ENCODE assay signal across 8 cellular contexts in genomic region chr13:48595330-48596127, GRCh38. TPM values are rescaled to one million over a fixed set of nuclear protein-coding genes. Genes with fewer than 3 reads are reported as not detected.
DNase-seq lines count a peak whose midpoint lies in the region; ATAC-seq and TF ChIP-seq lines count a peak whose summit lies in the region.

No MANE protein-coding gene starts in this region.

- H3K27ac ChIP-seq in A673 (ENCODE audit: low read depth, low read length, poor library complexity, severe bottlenecking) (no peak overlapping the region), left ventricle myocardium inferior (replicated peaks) (peak overlapping the region; percentile 28)

- H3K9me3 Mint-ChIP-seq in activated naive CD8-positive, alpha-beta T cell treated with anti-CD3 and anti-CD28 coated beads, Interleukin-2, amount 50 U/mL, for 24 hours = no peaks in the 10 kb centered on the region

- intact Hi-C loops in A673 (cut with micrococcal nuclease; ENCODE audit: unreplicated experiment) = loop anchor here (1.0 to 10.0 kb wide), 2 partner anchors 139 to 174 kb away; no protein-coding TSS in a partner anchor
- intact Hi-C loops in left ventricle myocardium inferior (cut with micrococcal nuclease) = loop anchor here (5.0 kb wide), 1 partner anchor 172 kb away; no protein-coding TSS in a partner anchor

- H3K4me1 ChIP-seq in A673 (ENCODE audit: insufficient read depth, low read length, poor library complexity, severe bottlenecking) (no peaks in the 10 kb centered on the region), left ventricle myocardium inferior (peaks cover 3% of the 10 kb centered on the region)

- POLR2A ChIA-PET in A673 (lab: Charles Lee; ENCODE audit: low non-redundant PET) = no interaction called here

- CTCF ChIA-PET in A673 (lab: Charles Lee) = interaction anchor here (0.6 kb wide), 1 partner anchor 174 kb away, joined by 3 read pairs; no protein-coding TSS in a partner anchor

- no peaks in the 10 kb centered on the region for H3K36me3 Mint-ChIP-seq in activated naive CD8-positive, alpha-beta T cell treated with anti-CD3 and anti-CD28 coated beads, Interleukin-2, amount 50 U/mL, for 24 hours (ENCODE audit: low read depth)

- H3K4me3 ChIP-seq in A673 (ENCODE audit: low read depth, low read length, poor library complexity, severe bottlenecking) (no peak overlapping the region), GM12875 (ENCODE audit: low read depth, low read length) (no peak overlapping the region), left ventricle myocardium inferior (no peak overlapping the region), skeletal muscle cell (ENCODE audit: low read depth, low read length) (no peak overlapping the region)

- H3K27ac Mint-ChIP-seq in activated naive CD8-positive, alpha-beta T cell treated with anti-CD3 and anti-CD28 coated beads, Interleukin-2, amount 50 U/mL, for 24 hours = no peak overlapping the region

- BruUV-seq in A673 (replicated peaks; lab: Mats Ljungman, UMichigan) = no TSS peak

- H3K27me3 ChIP-seq in A673 (replicated peaks; ENCODE audit: insufficient read depth, low read depth, low read length, poor library complexity) (no peaks in the 10 kb centered on the region), left ventricle myocardium inferior (ENCODE audit: low read depth) (no peaks in the 10 kb centered on the region)

- H3K36me3 ChIP-seq in A673 (ENCODE audit: insufficient read depth, low read length, poor library complexity, severe bottlenecking) (no peaks in the 10 kb centered on the region), left ventricle myocardium inferior (no peaks in the 10 kb centered on the region)

- TF ChIP-seq CTCF in A673 (conservative IDR thresholded peaks at IDR 0.05; ENCODE audit: low read depth, low read length) (peak; percentile 61), GM12875 (IDR thresholded peaks at IDR 0.05; ENCODE audit: borderline replicate concordance, insufficient read depth, low read depth, low read length) (peak; percentile 49; the same call in 1 of the 2 replicates), left ventricle myocardium inferior (IDR thresholded peaks at IDR 0.05; ENCODE audit: borderline replicate concordance) (peak; percentile 78)

- no peak overlapping the region for H3K4me3 Mint-ChIP-seq in activated naive CD8-positive, alpha-beta T cell treated with anti-CD3 and anti-CD28 coated beads, Interleukin-2, amount 50 U/mL, for 24 hours

- peak; percentile 74 for ATAC-seq in HG03378 (IDR thresholded peaks at IDR 0.05; ENCODE audit: unreplicated experiment)
- peak; percentile 84 for ATAC-seq in activated naive CD8-positive, alpha-beta T cell treated with anti-CD3 and anti-CD28 coated beads, Interleukin-2, amount 50 U/mL, for 24 hours
- ATAC-seq in HG02623 (IDR thresholded peaks at IDR 0.05; ENCODE audit: unreplicated experiment) = no peak

- H3K27me3 Mint-ChIP-seq in activated naive CD8-positive, alpha-beta T cell treated with anti-CD3 and anti-CD28 coated beads, Interleukin-2, amount 50 U/mL, for 24 hours = no peaks in the 10 kb centered on the region

- peaks cover 18% of the 10 kb centered on the region for H3K4me1 Mint-ChIP-seq in activated naive CD8-positive, alpha-beta T cell treated with anti-CD3 and anti-CD28 coated beads, Interleukin-2, amount 50 U/mL, for 24 hours

- DNase-seq in A673 (ENCODE audit: low spot score) = peak; percentile 53
- DNase-seq in RPMI8226 = peak; percentile 65
- DNase-seq in activated naive CD8-positive, alpha-beta T cell treated with anti-CD3 and anti-CD28 coated beads, Interleukin-2, amount 50 U/mL, for 24 hours = peak; percentile 37
- DNase-seq in left ventricle myocardium inferior = peak; percentile 49
- peak; percentile 39 for DNase-seq in skeletal muscle cell (ENCODE audit: low read depth)

- H3K9me3 ChIP-seq in A673 (ENCODE audit: low read depth, low read length, poor library complexity, severe bottlenecking) = no peaks in the 10 kb centered on the region
- peaks cover 14% of the 10 kb centered on the region for H3K9me3 ChIP-seq in left ventricle myocardium inferior (replicated peaks)

RNA-seq across cellular contexts. Expression of gene CYSLTR2, which starts 58.2 kb away (rescaled TPM):
- not detected in 2 replicates for total RNA-seq in A673 (2021)
- 7.6 TPM for total RNA-seq in left ventricle myocardium inferior
